Comparison of ENCODE assay signal across 30 cellular contexts in the genomic region with DNA sequence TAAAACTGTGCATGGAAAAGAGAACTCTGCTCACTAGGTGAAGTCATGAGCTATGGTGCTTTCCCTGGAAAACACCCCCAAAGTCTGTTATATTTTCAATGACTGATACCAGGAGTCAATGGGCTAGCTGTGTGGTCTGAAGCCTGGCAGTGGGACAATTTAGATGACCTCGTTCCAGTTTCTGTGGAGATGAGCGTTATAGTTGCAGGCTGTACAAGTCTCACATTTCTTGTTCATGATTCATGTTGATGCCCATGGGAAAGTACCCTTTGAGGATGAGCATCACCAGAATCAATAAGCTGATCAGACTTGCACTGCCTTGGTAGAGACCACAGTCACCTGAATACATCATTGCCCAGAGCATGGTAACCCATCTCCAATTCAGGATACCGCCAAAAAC.
DNase-seq lines count a peak whose midpoint lies in the region; ATAC-seq lines count a peak whose summit lies in the region.
"Had no signal": no experiment of that assay in that cellular context is flagged by ENCODE, and none has a peak within 500 bp of the region (broad histone marks: within the 10 kb centered on the region; RNA-seq: fewer than 3 reads in every experiment).

No MANE protein-coding gene starts in this region.

- no peak overlapping the region for H3K4me3 ChIP-seq in skeletal muscle cell (ENCODE audit: low read depth, low read length)
- H3K4me3 ChIP-seq: HAP-1, SJSA1 had no signal

- no peaks in the 10 kb centered on the region for H3K4me1 Mint-ChIP-seq in activated CD4-positive, alpha-beta T cell treated with anti-CD3 and anti-CD28 coated beads for 36 hours
- H3K4me1 Mint-ChIP-seq: activated naive CD4-positive, alpha-beta T cell treated with anti-CD3 and anti-CD28 coated beads, Interleukin-2, amount 10 ng/mL, durations not matched to agents 7 days and 5 days; naive B cell had no signal

- H3K36me3 Mint-ChIP-seq in activated CD4-positive, alpha-beta T cell treated with anti-CD3 and anti-CD28 coated beads for 36 hours (ENCODE audit: low read depth) = no peaks in the 10 kb centered on the region
- H3K36me3 Mint-ChIP-seq: activated naive CD4-positive, alpha-beta T cell treated with anti-CD3 and anti-CD28 coated beads, Interleukin-2, amount 10 ng/mL, durations not matched to agents 7 days and 5 days; CD8-positive, alpha-beta T cell; naive B cell had no signal

- peak; percentile 39 for ATAC-seq in activated CD4-positive, alpha-beta T cell treated with anti-CD3 and anti-CD28 coated beads for 36 hours
- ATAC-seq: CD8-positive, alpha-beta T cell; left colon had no signal

- POLR2A ChIA-PET in activated CD4-positive, alpha-beta T cell treated with anti-CD3 and anti-CD28 coated beads for 36 hours (lab: Charles Lee) = no interaction called here

- no peak overlapping the region for H3K4me3 Mint-ChIP-seq in activated CD4-positive, alpha-beta T cell treated with anti-CD3 and anti-CD28 coated beads for 36 hours
- H3K4me3 Mint-ChIP-seq: activated naive CD4-positive, alpha-beta T cell treated with anti-CD3 and anti-CD28 coated beads, Interleukin-2, amount 10 ng/mL, durations not matched to agents 7 days and 5 days; CD8-positive, alpha-beta T cell; endodermal cell; naive B cell had no signal

- intact Hi-C loops in activated CD4-positive, alpha-beta T cell treated with anti-CD3 and anti-CD28 coated beads for 36 hours (cut with DNase I, micrococcal nuclease) = no loop called here

- H3K9me3 Mint-ChIP-seq in activated CD4-positive, alpha-beta T cell treated with anti-CD3 and anti-CD28 coated beads for 36 hours (ENCODE audit: low read depth) = peaks cover 6% of the 10 kb centered on the region
- H3K9me3 Mint-ChIP-seq: endodermal cell had no signal

- CTCF ChIA-PET in activated CD4-positive, alpha-beta T cell treated with anti-CD3 and anti-CD28 coated beads for 36 hours (lab: Charles Lee) = no interaction called here

- no peak overlapping the region for H3K27ac Mint-ChIP-seq in activated CD4-positive, alpha-beta T cell treated with anti-CD3 and anti-CD28 coated beads for 36 hours
- H3K27ac Mint-ChIP-seq: activated naive CD4-positive, alpha-beta T cell treated with anti-CD3 and anti-CD28 coated beads, Interleukin-2, amount 10 ng/mL, durations not matched to agents 7 days and 5 days; CD8-positive, alpha-beta T cell; endodermal cell; naive B cell had no signal

- H3K27me3 Mint-ChIP-seq in activated CD4-positive, alpha-beta T cell treated with anti-CD3 and anti-CD28 coated beads for 36 hours = no peaks in the 10 kb centered on the region
- H3K27me3 Mint-ChIP-seq: activated naive CD4-positive, alpha-beta T cell treated with anti-CD3 and anti-CD28 coated beads, Interleukin-2, amount 10 ng/mL, durations not matched to agents 7 days and 5 days; naive B cell had no signal

- DNase-seq in activated CD4-positive, alpha-beta T cell treated with anti-CD3 and anti-CD28 coated beads for 36 hours = peak; percentile 6
- no peak for DNase-seq in activated CD4-positive, alpha-beta T cell treated with anti-CD3 and anti-CD28 coated beads, Interleukin-2, amount 50 U/mL, for 48 hours
- DNase-seq in LHCN-M2 (ENCODE audit: low read depth) (peak; percentile 9), fibroblast of gingiva (ENCODE audit: low read depth) (peak; percentile 3), skeletal muscle cell (ENCODE audit: low read depth) (peak; percentile 20), NCI-H524 treated with DMSO at 0.1 percent for 48 hours (lab: John Stamatoyannopoulos, UW) (no peak), DMS 273 treated with DMSO at 0.1 percent for 48 hours (lab: John Stamatoyannopoulos, UW) (no peak), NCI-H526 treated with DMSO at 0.1 percent for 48 hours (lab: John Stamatoyannopoulos, UW) (no peak)
- DNase-seq: 8988T; activated CD4-positive, alpha-beta T cell treated with anti-CD3 and anti-CD28 coated beads for 4 hours; activated naive CD4-positive, alpha-beta T cell treated with anti-CD3 and anti-CD28 coated beads, Interleukin-2, amount 10 ng/mL, durations not matched to agents 7 days and 5 days; activated T-cell treated with anti-CD3 and anti-CD28 coated beads, Interleukin-2, amount 50 U/mL, for 48 hours; amygdala; caudate nucleus; CD8-positive, alpha-beta T cell; DMS53; endodermal cell; head of caudate nucleus; KG1; left colon; mesendoderm; naive B cell; NCI-H146; NCI-H2171; nucleus accumbens; small intestine; stimulated activated CD4-positive, alpha-beta T cell treated with anti-CD3 and anti-CD28 coated beads, Interleukin-1b, Interleukin-23, amount 100 ng/mL, for 48 hours; substantia nigra had no signal

Comparison
In these comparisons a context has a peak if more than half of its experiments do, and no peak if none do; other contexts are left out.
1. DNase-seq: peak in activated CD4-positive, alpha-beta T cell treated with anti-CD3 and anti-CD28 coated beads for 36 hours (single experiment), LHCN-M2 (single experiment), fibroblast of gingiva (single experiment) and skeletal muscle cell (single experiment); none in activated CD4-positive, alpha-beta T cell treated with anti-CD3 and anti-CD28 coated beads, Interleukin-2, amount 50 U/mL, for 48 hours (0 of 2), NCI-H524 treated with DMSO at 0.1 percent for 48 hours (single experiment), DMS 273 treated with DMSO at 0.1 percent for 48 hours (single experiment) and NCI-H526 treated with DMSO at 0.1 percent for 48 hours (single experiment).